8 cellular contexts compared by ENCODE assay signal in the genomic region with DNA sequence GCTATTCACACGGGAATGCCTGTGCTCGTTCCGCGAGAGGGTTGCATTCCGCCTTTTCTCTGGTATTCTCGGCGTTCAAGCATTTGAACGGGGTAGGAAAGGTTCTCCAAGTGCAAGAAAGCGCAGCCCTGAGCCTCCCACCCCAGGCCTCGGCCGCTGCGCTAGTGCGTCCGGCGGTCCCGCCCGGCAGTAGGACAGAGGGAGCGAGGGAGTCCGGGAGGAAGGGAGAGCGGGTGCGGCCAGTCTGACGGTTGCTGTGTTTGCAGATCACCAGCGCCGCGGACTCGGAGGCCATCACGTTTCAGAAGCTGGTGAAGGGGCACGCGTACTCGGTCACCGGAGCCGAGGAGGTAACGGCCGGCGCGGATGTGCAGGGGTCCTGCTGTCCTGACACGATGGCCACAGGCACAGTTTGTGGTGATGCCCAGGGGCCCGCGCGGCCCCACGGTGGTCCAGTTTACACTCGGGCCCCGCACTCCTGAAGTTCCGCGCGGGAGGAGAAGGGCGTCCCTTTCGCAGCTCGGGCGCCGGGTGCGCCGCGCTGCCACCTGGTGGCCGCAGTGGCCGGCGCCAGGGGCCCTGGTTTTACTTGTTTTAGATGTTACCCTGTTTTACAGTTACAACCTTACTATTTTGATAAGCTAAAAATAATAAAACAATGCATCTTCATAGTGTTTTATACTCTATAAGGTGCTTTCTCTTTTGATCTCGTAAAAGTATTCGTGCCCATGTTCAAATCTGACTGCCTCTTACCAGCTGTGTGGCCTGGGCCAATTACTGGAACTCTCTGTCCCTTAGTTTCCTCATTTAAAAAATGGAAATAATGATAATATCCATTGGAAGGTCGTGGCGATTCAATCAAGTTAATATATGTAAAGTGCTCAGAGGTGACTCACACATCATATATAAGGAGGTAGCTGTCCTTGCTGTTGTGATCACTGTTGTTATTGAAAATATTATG.
DNase-seq lines count a peak whose midpoint lies in the region; ATAC-seq and TF ChIP-seq lines count a peak whose summit lies in the region.

No MANE protein-coding gene starts in this region.

- peak overlapping the region; percentile 77 for H3K27ac ChIP-seq in VCaP
- peak overlapping the region in 13 of 21 experiments; percentile 11 to 70 (median 59) for H3K27ac ChIP-seq in skin epidermis

- H3K4me3 ChIP-seq in skin epidermis, result peak overlapping the region; percentile 26 to 40 (median 29)

- DNase-seq in ACHN (peak; percentile 35), T47D (ENCODE audit: low read depth in 1 of 2, low spot score in 1 of 2) (peak; percentile 71 to 80), iPS-NIHi11 (ENCODE audit: low spot score) (peak; percentile 79), cortex of kidney (lab: John Stamatoyannopoulos, UW) (no peak)

- ATAC-seq in GM19043 (IDR thresholded peaks at IDR 0.05; ENCODE audit: low read depth, unreplicated experiment), result peak; percentile 68
- ATAC-seq in HG03571 (IDR thresholded peaks at IDR 0.05; ENCODE audit: unreplicated experiment), result peak; percentile 56

- in situ Hi-C loops in ACHN (cut with HindIII; ENCODE audit: low pct_ligation_motif_present, low pct_unique_long_range_greater_than_20kb, low sequenced_read_pairs), result no loop called here
- in situ Hi-C loops in T47D (cut with HindIII; ENCODE audit: low pct_unique_long_range_greater_than_20kb, low sequenced_read_pairs), result no loop called here

- TF ChIP-seq CTCF in VCaP (conservative IDR thresholded peaks at IDR 0.05), result peak; percentile 96
